In genomic region chr5:33231935-33232334, GRCh38 we compare ENCODE assay signal across 24 cellular contexts.
DNase-seq lines count a peak whose midpoint lies in the region; ATAC-seq and TF ChIP-seq lines count a peak whose summit lies in the region.
"Had no signal": no experiment of that assay in that cellular context is flagged by ENCODE, and none has a peak within 500 bp of the region (broad histone marks: within the 10 kb centered on the region; RNA-seq: fewer than 3 reads in every experiment).

No MANE protein-coding gene starts in this region.

- H3K4me1 ChIP-seq in SK-N-SH (ENCODE audit: control insufficient read depth in 1 of 2, insufficient read depth in 2 of 2, low read depth in 1 of 2, low read length in 1 of 2) (peaks cover 0 to 4% of the 10 kb centered on the region in 2 experiments; a peak in 2 of 4 replicates), smooth muscle cell (ENCODE audit: low read depth) (peaks cover 34% of the 10 kb centered on the region)

- ATAC-seq in naive thymus-derived CD8-positive, alpha-beta T cell, result no peak
- ATAC-seq in GM19035 (IDR thresholded peaks at IDR 0.05; ENCODE audit: unreplicated experiment), result no peak
- ATAC-seq: activated CD4-positive, CD25-positive, alpha-beta regulatory T cell treated with anti-CD3 and anti-CD28 coated beads, Interleukin-2, amount 50 U/mL, for 24 hours; activated T-helper 17 cell treated with anti-CD3 and anti-CD28 coated beads, Interleukin-2, amount 50 U/mL, for 72 hours; esophagus mucosa; left ventricle myocardium superior had no signal

- H3K27ac ChIP-seq in SK-N-SH (ENCODE audit: low read depth in 2 of 2, low read length in 1 of 2) (peak overlapping the region; percentile 47 to 54; a peak in 2 of 4 replicates), smooth muscle cell (ENCODE audit: low read depth) (no peak overlapping the region)
- H3K27ac ChIP-seq: RWPE1, spleen had no signal

- no peaks in the 10 kb centered on the region for H3K79me2 ChIP-seq in SK-N-SH (ENCODE audit: insufficient read depth)
- no peaks in the 10 kb centered on the region for H3K79me2 ChIP-seq in smooth muscle cell (ENCODE audit: low read depth)

- no peak overlapping the region for H2AFZ ChIP-seq in SK-N-SH (ENCODE audit: low read depth)
- H2AFZ ChIP-seq in smooth muscle cell (ENCODE audit: low read depth), result peak overlapping the region; percentile 21

- WGBS in SK-N-SH (ENCODE audit: low lambda C conversion rate), result 45% methylated on average over 4 of the region's 4 CpGs
- WGBS in smooth muscle cell (ENCODE audit: low lambda C conversion rate), result 58% methylated on average over 4 of the region's 4 CpGs

- H3K27me3 ChIP-seq in SK-N-SH (ENCODE audit: insufficient read depth) (no peaks in the 10 kb centered on the region), smooth muscle cell (ENCODE audit: low read depth) (no peaks in the 10 kb centered on the region)
- H3K27me3 ChIP-seq: spleen had no signal

- H3K27ac Mint-ChIP-seq in naive thymus-derived CD8-positive, alpha-beta T cell, result no peak overlapping the region
- H3K27ac Mint-ChIP-seq: activated CD4-positive, alpha-beta memory T cell treated with anti-CD3 and anti-CD28 coated beads, Interleukin-2, amount 10 ng/mL, durations not matched to agents 7 days and 5 days; activated T-helper 17 cell treated with anti-CD3 and anti-CD28 coated beads, Interleukin-2, amount 50 U/mL, for 72 hours; CD4-positive, alpha-beta memory T cell; endodermal cell; H9; T-helper 1 cell treated with Interleukin-12 subunit alpha and Interleukin-12 subunit beta and Interleukin-4 antibody, amounts not matched to agents 30 μg/mL and 1 μg/mL, for 36 hours had no signal

- H3K9me2 ChIP-seq in SK-N-SH, result no peaks in the 10 kb centered on the region

- DNase-seq in EL (peak; percentile 52), SK-N-SH (no peak), fibroblast of pulmonary artery (ENCODE audit: low read depth) (peak; percentile 22), smooth muscle cell (lab: John Stamatoyannopoulos, UW; ENCODE audit: unreplicated experiment) (no peak)
- DNase-seq in naive thymus-derived CD8-positive, alpha-beta T cell, result no peak
- no peak for DNase-seq in activated CD4-positive, CD25-positive, alpha-beta regulatory T cell treated with anti-CD3 and anti-CD28 coated beads, Interleukin-2, amount 50 U/mL, for 72 hours
- DNase-seq: activated CD4-positive, alpha-beta memory T cell treated with anti-CD3 and anti-CD28 coated beads, Interleukin-2, amount 10 ng/mL, durations not matched to agents 7 days and 5 days; activated naive CD4-positive, alpha-beta T cell treated with anti-CD3 and anti-CD28 coated beads, Interleukin-2, amount 50 U/mL, for 16 hours; aorta; CD4-positive, alpha-beta memory T cell; endodermal cell; glutamatergic neuron; H9; left ventricle myocardium superior; NCI-H1436 treated with DMSO at 0.1 percent for 48 hours; NCI-H446; spleen; trophoblast cell had no signal

- no peak for TF ChIP-seq RAD21 in SK-N-SH (IDR thresholded peaks at IDR 0.05; ENCODE audit: low read length)

- no peaks in the 10 kb centered on the region for H3K36me3 Mint-ChIP-seq in naive thymus-derived CD8-positive, alpha-beta T cell
- H3K36me3 Mint-ChIP-seq: CD4-positive, alpha-beta memory T cell had no signal

- no peak overlapping the region for H3K4me3 Mint-ChIP-seq in naive thymus-derived CD8-positive, alpha-beta T cell
- H3K4me3 Mint-ChIP-seq: activated CD4-positive, alpha-beta memory T cell treated with anti-CD3 and anti-CD28 coated beads, Interleukin-2, amount 10 ng/mL, durations not matched to agents 7 days and 5 days; activated T-helper 17 cell treated with anti-CD3 and anti-CD28 coated beads, Interleukin-2, amount 50 U/mL, for 72 hours; CD4-positive, alpha-beta memory T cell; endodermal cell; H9; T-helper 1 cell treated with Interleukin-12 subunit alpha and Interleukin-12 subunit beta and Interleukin-4 antibody, amounts not matched to agents 30 μg/mL and 1 μg/mL, for 36 hours had no signal

- CTCF ChIA-PET in SK-N-SH (lab: Yijun Ruan, JAX), result no interaction called here

- H3K4me3 ChIP-seq in SK-N-SH (ENCODE audit: low read depth in 2 of 2, low read length in 1 of 2) (no peak overlapping the region), fibroblast of pulmonary artery (replicated peaks; ENCODE audit: low read depth, low read length) (no peak overlapping the region), smooth muscle cell (no peak overlapping the region)
- H3K4me3 ChIP-seq: spleen had no signal

- H3F3A ChIP-seq in SK-N-SH (replicated peaks; ENCODE audit: insufficient read depth) (peaks cover 4% of the 10 kb centered on the region), smooth muscle cell (ENCODE audit: low read depth) (no peaks in the 10 kb centered on the region)

- no peak overlapping the region for H3K9ac ChIP-seq in SK-N-SH
- H3K9ac ChIP-seq in smooth muscle cell (ENCODE audit: low read depth), result no peak overlapping the region

- no peaks in the 10 kb centered on the region for H3K36me3 ChIP-seq in SK-N-SH (replicated peaks in 1 of 2; ENCODE audit: control insufficient read depth in 1 of 2, insufficient read depth in 2 of 2, low read length in 1 of 2)
- no peaks in the 10 kb centered on the region for H3K36me3 ChIP-seq in smooth muscle cell (ENCODE audit: low read depth)
- H3K36me3 ChIP-seq: spleen had no signal

- POLR2A ChIA-PET in SK-N-SH (lab: Yijun Ruan, JAX), result no interaction called here
- POLR2A ChIA-PET in naive thymus-derived CD8-positive, alpha-beta T cell (lab: Charles Lee), result no interaction called here

- TF ChIP-seq EP300 in SK-N-SH (IDR thresholded peaks at IDR 0.05; ENCODE audit: borderline replicate concordance in 1 of 2, low read depth in 1 of 2, low read length in 1 of 2), result no peak

- peaks cover 2 to 16% (median 12%) of the 10 kb centered on the region in 4 donors for H3K4me1 Mint-ChIP-seq in naive thymus-derived CD8-positive, alpha-beta T cell
- H3K4me1 Mint-ChIP-seq: activated T-helper 17 cell treated with anti-CD3 and anti-CD28 coated beads, Interleukin-2, amount 50 U/mL, for 72 hours had no signal

- no peaks in the 10 kb centered on the region for H4K20me1 ChIP-seq in SK-N-SH (ENCODE audit: insufficient read depth)
- H4K20me1 ChIP-seq in smooth muscle cell (ENCODE audit: low read depth), result no peaks in the 10 kb centered on the region

- no peak for TF ChIP-seq CTCF in SK-N-SH (IDR thresholded peaks at IDR 0.05)
- no peak for TF ChIP-seq CTCF in fibroblast of pulmonary artery (IDR thresholded peaks at IDR 0.05; ENCODE audit: low read length, missing control alignments)
- no peak for TF ChIP-seq CTCF in smooth muscle cell (IDR thresholded peaks at IDR 0.05; ENCODE audit: borderline replicate concordance, insufficient read depth, poor library complexity, severe bottlenecking)

- no peaks in the 10 kb centered on the region for H3K9me3 Mint-ChIP-seq in naive thymus-derived CD8-positive, alpha-beta T cell
- H3K9me3 Mint-ChIP-seq: activated CD4-positive, alpha-beta memory T cell treated with anti-CD3 and anti-CD28 coated beads, Interleukin-2, amount 10 ng/mL, durations not matched to agents 7 days and 5 days; CD4-positive, alpha-beta memory T cell; endodermal cell; H9; T-helper 1 cell treated with Interleukin-12 subunit alpha and Interleukin-12 subunit beta and Interleukin-4 antibody, amounts not matched to agents 30 μg/mL and 1 μg/mL, for 36 hours had no signal

- H3K4me2 ChIP-seq in SK-N-SH (no peak overlapping the region), smooth muscle cell (no peak overlapping the region)

- H3K27me3 Mint-ChIP-seq in naive thymus-derived CD8-positive, alpha-beta T cell, result peaks cover 0 to 7% (median 0%) of the 10 kb centered on the region in 5 donors
- H3K27me3 Mint-ChIP-seq: activated CD4-positive, alpha-beta memory T cell treated with anti-CD3 and anti-CD28 coated beads, Interleukin-2, amount 10 ng/mL, durations not matched to agents 7 days and 5 days; activated T-helper 17 cell treated with anti-CD3 and anti-CD28 coated beads, Interleukin-2, amount 50 U/mL, for 72 hours; CD4-positive, alpha-beta memory T cell had no signal

- H3K9me3 ChIP-seq in SK-N-SH, result no peaks in the 10 kb centered on the region
- H3K9me3 ChIP-seq in smooth muscle cell (replicated peaks; ENCODE audit: low read depth), result no peaks in the 10 kb centered on the region
- H3K9me3 ChIP-seq: spleen had no signal

TF ChIP-seq in SK-N-SH, 30 proteins besides CTCF, POLR2A, EP300 and RAD21:
- TF ChIP-seq ELF1 (IDR thresholded peaks at IDR 0.05) (no peak), TCF12 (IDR thresholded peaks at IDR 0.05) (peak; percentile 41)

Comparison
In these comparisons a context has a peak if more than half of its experiments do, and no peak if none do; other contexts are left out.
1. DNase-seq: peak in EL (single experiment) and fibroblast of pulmonary artery (single experiment); none in SK-N-SH (single experiment), smooth muscle cell (single experiment), naive thymus-derived CD8-positive, alpha-beta T cell (0 of 10) and activated CD4-positive, CD25-positive, alpha-beta regulatory T cell treated with anti-CD3 and anti-CD28 coated beads, Interleukin-2, amount 50 U/mL, for 72 hours (single experiment).